ENCODE assay signal across 8 cellular contexts in the genomic region with DNA sequence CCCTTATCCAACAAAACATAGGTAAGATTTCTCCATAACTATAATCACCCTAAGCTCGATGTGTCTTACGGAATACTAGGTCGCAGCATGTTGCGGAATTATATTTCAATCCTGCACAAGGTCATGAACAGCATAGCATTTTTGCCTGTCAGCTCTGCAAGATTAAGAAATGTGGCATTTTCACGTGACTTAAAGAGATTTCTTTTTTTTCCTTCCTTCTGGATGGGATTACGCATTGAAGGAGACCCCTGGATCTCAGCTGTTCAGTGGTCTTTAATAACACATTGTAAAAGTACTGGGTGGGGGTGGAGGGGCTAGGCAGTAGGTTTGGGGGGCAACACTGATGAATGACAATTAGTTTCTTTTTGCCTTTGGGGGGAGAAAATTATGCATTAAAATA.
DNase-seq lines count a peak whose midpoint lies in the region; ATAC-seq, FAIRE-seq and TF ChIP-seq lines count a peak whose summit lies in the region.

No MANE protein-coding gene starts in this region.

- POLR2A ChIA-PET in PC-3 (lab: Charles Lee; ENCODE audit: unreplicated experiment), result no interaction called here

- H3K4me1 ChIP-seq in DND-41 (ENCODE audit: insufficient read depth, low read length) (peaks cover 56% of the 10 kb centered on the region), PC-3 (ENCODE audit: insufficient read depth, low read length) (peaks cover 41% of the 10 kb centered on the region), neutrophil (ENCODE audit: control insufficient read depth in 1 of 2, insufficient read depth in 1 of 2, low read depth in 1 of 2, low read length in 1 of 2) (peaks cover 50 to 51% of the 10 kb centered on the region in 2 experiments)

- no peaks in the 10 kb centered on the region for H3F3A ChIP-seq in PC-3 (ENCODE audit: low read length, unreplicated experiment)

- peak overlapping the region; percentile 62 for H3K4me2 ChIP-seq in DND-41 (ENCODE audit: insufficient read depth, low read length)
- peak overlapping the region; percentile 4; the same call in 1 of the 2 replicates for H3K4me2 ChIP-seq in PC-3 (ENCODE audit: low read length)

- H3K9me2 ChIP-seq in PC-3 (replicated peaks; ENCODE audit: low read length), result no peaks in the 10 kb centered on the region

- H3K36me3 ChIP-seq in DND-41 (ENCODE audit: insufficient read depth, low read length) (no peaks in the 10 kb centered on the region), PC-3 (ENCODE audit: low read depth, low read length) (no peaks in the 10 kb centered on the region), neutrophil (no peaks in the 10 kb centered on the region)

- H4K20me1 ChIP-seq in DND-41 (ENCODE audit: insufficient read depth, low read length), result no peaks in the 10 kb centered on the region
- no peaks in the 10 kb centered on the region for H4K20me1 ChIP-seq in PC-3 (ENCODE audit: low read length)

- BruUV-seq in PC-3 (replicated peaks; lab: Mats Ljungman, UMichigan), result no TSS peak

- intact Hi-C loops in PC-3 (cut with micrococcal nuclease), result loop anchor here (2.0 to 10.0 kb wide), 3 partner anchors 26 to 178 kb away; no protein-coding TSS in a partner anchor

- no peak for FAIRE-seq in urothelium cell line (lab: Jason Lieb, UNC)

- peak overlapping the region; percentile 52 for H3K9ac ChIP-seq in DND-41 (ENCODE audit: low read depth, low read length)
- peak overlapping the region; percentile 50 for H3K9ac ChIP-seq in PC-3 (ENCODE audit: low read length)

- H3K27ac ChIP-seq in DND-41 (ENCODE audit: low read length) (peak overlapping the region; percentile 76), PC-3 (ENCODE audit: low read length) (peak overlapping the region; percentile 92), epithelial cell of prostate (peak overlapping the region; percentile 50), neutrophil (peak overlapping the region; percentile 70)

- H3K27me3 ChIP-seq in DND-41 (ENCODE audit: insufficient read depth, low read length, poor library complexity) (no peaks in the 10 kb centered on the region), PC-3 (ENCODE audit: low read length) (no peaks in the 10 kb centered on the region), neutrophil (no peaks in the 10 kb centered on the region)

- TF ChIP-seq CTCF in DND-41 (IDR thresholded peaks at IDR 0.05; ENCODE audit: borderline replicate concordance, extremely low read depth, low read length, poor library complexity, severe bottlenecking), result no peak
- no peak for TF ChIP-seq CTCF in PC-3 (conservative IDR thresholded peaks at IDR 0.05; ENCODE audit: low read depth, low read length)
- no peak for TF ChIP-seq CTCF in neutrophil (IDR thresholded peaks at IDR 0.05)

- H3K9me3 ChIP-seq in DND-41 (ENCODE audit: insufficient read depth, low read length, severe bottlenecking) (peaks cover 3% of the 10 kb centered on the region), PC-3 (ENCODE audit: low read length) (no peaks in the 10 kb centered on the region), neutrophil (no peaks in the 10 kb centered on the region)

- H3K79me2 ChIP-seq in DND-41 (ENCODE audit: insufficient read depth, low read length) (no peaks in the 10 kb centered on the region), PC-3 (ENCODE audit: low read length) (no peaks in the 10 kb centered on the region)

- no peak for ATAC-seq in DND-41 (ENCODE audit: insufficient read depth, low read depth)
- ATAC-seq in PC-3, result no peak

- H2AFZ ChIP-seq in DND-41 (ENCODE audit: low read depth, low read length), result 0 out of 2 replicates have a peak overlapping the region, but pooled peaks have one; percentile 11
- no peak overlapping the region for H2AFZ ChIP-seq in PC-3 (ENCODE audit: low read length)

- CTCF ChIA-PET in PC-3 (lab: Charles Lee), result no interaction called here

- H3K4me3 ChIP-seq in DND-41 (ENCODE audit: low read depth in 1 of 2, low read length in 2 of 2) (peak overlapping the region in 1 of 2 experiments; percentile 35; a peak in 2 of 4 replicates), PC-3 (ENCODE audit: low read length) (no peak overlapping the region), neutrophil (ENCODE audit: low read depth in 1 of 2, low read length in 1 of 2) (no peak overlapping the region)

- no peak for DNase-seq in DND-41
- no peak for DNase-seq in PC-3
- DNase-seq in epithelial cell of prostate (ENCODE audit: low read depth, low spot score), result no peak
- no peak for DNase-seq in Kasumi-1 (lab: John Stamatoyannopoulos, UW)
- DNase-seq in urothelium cell line (ENCODE audit: low spot score), result no peak
- no peak for DNase-seq in NCI-H446 (lab: John Stamatoyannopoulos, UW)
- no peak for DNase-seq in NCI-H2107 treated with DMSO at 0.1 percent for 48 hours (lab: John Stamatoyannopoulos, UW; ENCODE audit: unreplicated experiment)
